8 cellular contexts compared by ENCODE assay signal in genomic region chr4:128191115-128191897, GRCh38.
A peak's percentile ranks its signal among the peaks of the same experiment; 100 is the strongest.
DNase-seq lines count a peak whose midpoint lies in the region; ATAC-seq and TF ChIP-seq lines count a peak whose summit lies in the region.

No MANE protein-coding gene starts in this region.

- H3K36me3 ChIP-seq in endodermal cell (ENCODE audit: control insufficient read depth, insufficient read depth, low read length), result peaks cover 60% of the 10 kb centered on the region

- no peaks in the 10 kb centered on the region for H3K4me1 ChIP-seq in endodermal cell (ENCODE audit: control insufficient read depth, insufficient read depth, low read length)

- H3K36me3 Mint-ChIP-seq in endodermal cell (ENCODE audit: low read depth), result peaks cover 51% of the 10 kb centered on the region

- peak; percentile 99 for ATAC-seq in GM19438 (IDR thresholded peaks at IDR 0.05; ENCODE audit: low read depth, unreplicated experiment)
- peak; percentile 99 for ATAC-seq in HG03469 (IDR thresholded peaks at IDR 0.05; ENCODE audit: unreplicated experiment)

- H3K27ac ChIP-seq in endodermal cell (ENCODE audit: low read depth, low read length), result no peak overlapping the region

- H3K4me3 Mint-ChIP-seq in endodermal cell, result no peak overlapping the region

- no peaks in the 10 kb centered on the region for H3K27me3 Mint-ChIP-seq in endodermal cell (ENCODE audit: insufficient read depth)

- H3K27ac Mint-ChIP-seq in endodermal cell, result no peak overlapping the region

- peaks cover 3% of the 10 kb centered on the region for H3K4me1 Mint-ChIP-seq in endodermal cell

- DNase-seq in COLO829 (ENCODE audit: low spot score) (peak; percentile 74), NCI-H748 (lab: John Stamatoyannopoulos, UW; ENCODE audit: unreplicated experiment) (peak; percentile 55), endodermal cell (peak; percentile 81), middle frontal gyrus (ENCODE audit: extremely low spot score, low spot score) (peak; percentile 24)
- peak; percentile 32 to 47 for DNase-seq in activated CD8-positive, alpha-beta memory T cell treated with anti-CD3 and anti-CD28 coated beads for 1 hour (ENCODE audit: extremely low read depth in 1 of 2, low read depth in 1 of 2)
- peak; percentile 13 to 41 for DNase-seq in stimulated activated CD8-positive, alpha-beta memory T cell treated with anti-CD3 and anti-CD28 coated beads, Interleukin-7, amount 100 ng/mL, for 1 hour (ENCODE audit: low read depth in 2 of 2)

- no peak overlapping the region for H3K9ac ChIP-seq in endodermal cell (ENCODE audit: extremely low read depth, low read length, poor library complexity, severe bottlenecking)

- H3K9me3 Mint-ChIP-seq in endodermal cell, result peaks cover 39% of the 10 kb centered on the region

- H3K4me3 ChIP-seq in endodermal cell (ENCODE audit: low read length), result no peak overlapping the region

- 7 to 8% methylated on average over 2 to 5 of the region's 5 CpGs for WGBS in endodermal cell (ENCODE audit: insufficient coverage in 1 of 2, insufficient read length in 1 of 2), 2 experiments

- peak; percentile 94 for TF ChIP-seq CTCF in endodermal cell (conservative IDR thresholded peaks at IDR 0.05)

- H3K27me3 ChIP-seq in endodermal cell (ENCODE audit: control insufficient read depth, insufficient read depth, low read length, poor library complexity, severe bottlenecking), result no peaks in the 10 kb centered on the region

- H3K9me3 ChIP-seq in endodermal cell (ENCODE audit: control insufficient read depth, low read length), result peaks cover 41% of the 10 kb centered on the region

Comparison
In these comparisons a context has a peak if more than half of its experiments do, and no peak if none do; other contexts are left out.
1. DNase-seq: peak in every context shown above with its lines; median percentile 81 in endodermal cell; 74 in COLO829; 55 in NCI-H748; 40 in activated CD8-positive, alpha-beta memory T cell treated with anti-CD3 and anti-CD28 coated beads for 1 hour; 27 in stimulated activated CD8-positive, alpha-beta memory T cell treated with anti-CD3 and anti-CD28 coated beads, Interleukin-7, amount 100 ng/mL, for 1 hour; 24 in middle frontal gyrus.